Comparison of ENCODE assay signal across 8 cellular contexts in the genomic region with DNA sequence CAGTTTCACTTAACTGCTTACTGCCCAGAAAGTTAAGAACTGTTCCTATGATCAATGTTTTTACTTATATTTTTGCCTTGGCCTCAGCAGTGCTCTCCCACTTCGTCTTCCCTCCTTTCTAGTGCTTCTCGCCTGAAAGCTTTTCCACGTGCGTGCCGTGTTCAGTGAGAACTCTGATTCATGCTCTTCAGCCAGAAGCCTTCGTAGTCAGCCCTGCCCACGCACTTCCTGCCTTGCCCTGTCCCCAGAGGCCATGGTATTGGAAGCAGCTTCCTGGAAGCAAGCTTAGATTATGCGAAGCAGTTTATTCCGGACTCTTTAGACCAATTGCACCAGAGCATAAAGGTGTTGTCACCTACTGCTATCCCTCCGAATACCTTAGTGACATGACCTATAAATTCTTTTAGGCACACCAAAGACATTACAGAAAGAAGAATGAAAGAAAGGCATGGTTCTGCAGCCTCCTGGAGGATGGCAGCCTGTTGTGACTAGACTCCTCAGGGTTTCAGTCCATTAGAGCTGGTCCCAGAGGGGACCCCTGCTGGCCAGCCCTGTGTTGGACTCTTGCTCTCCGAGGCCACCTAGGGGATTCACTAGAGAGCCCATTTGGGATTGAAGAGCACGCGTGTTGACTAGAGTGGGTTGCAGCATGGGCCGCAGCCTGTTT.
DNase-seq lines count a peak whose midpoint lies in the region; ATAC-seq and TF ChIP-seq lines count a peak whose summit lies in the region.

No MANE protein-coding gene starts in this region.

- H3K27me3 ChIP-seq in Peyer's patch = no peaks in the 10 kb centered on the region
- no peaks in the 10 kb centered on the region for H3K27me3 ChIP-seq in gastrocnemius medialis
- no peaks in the 10 kb centered on the region for H3K27me3 ChIP-seq in esophagus muscularis mucosa
- H3K27me3 ChIP-seq in transverse colon = no peaks in the 10 kb centered on the region

- peaks cover 0 to 7% (median 0%) of the 10 kb centered on the region in 4 donors for H3K4me1 ChIP-seq in Peyer's patch
- H3K4me1 ChIP-seq in gastrocnemius medialis = peaks cover 30 to 47% of the 10 kb centered on the region in 2 donors
- peaks cover 12 to 27% (median 19%) of the 10 kb centered on the region in 4 donors for H3K4me1 ChIP-seq in esophagus muscularis mucosa
- peaks cover 0 to 10% (median 0%) of the 10 kb centered on the region in 4 donors for H3K4me1 ChIP-seq in transverse colon

- in situ Hi-C loops in gastrocnemius medialis (cut with MboI; ENCODE audit: low sequenced_read_pairs in 4 of 4) (no loop called here), transverse colon (cut with MboI; ENCODE audit: low pct_ligation_motif_present in 1 of 4, low pct_unique_long_range_greater_than_20kb in 1 of 4, low sequenced_read_pairs in 3 of 4) (no loop called here)

- peak overlapping the region; percentile 10 for H3K4me3 Mint-ChIP-seq in activated T-helper 2 cell treated with anti-CD3 and anti-CD28 coated beads, Interferon-gamma antibody, Interleukin-2, Interleukin-4, amounts not matched to agents 10 μg/mL and 5 μg/mL and 100 μg/mL, durations not matched to agents 14 hours and 24 hours and 36 hours (ENCODE audit: low read depth)
- peak overlapping the region; percentile 17 for H3K4me3 Mint-ChIP-seq in glutamatergic neuron (ENCODE audit: unreplicated experiment)

- intact Hi-C loops in activated T-helper 2 cell treated with anti-CD3 and anti-CD28 coated beads, Interferon-gamma antibody, Interleukin-2, Interleukin-4, amounts not matched to agents 10 μg/mL and 5 μg/mL and 100 μg/mL, durations not matched to agents 14 hours and 24 hours and 36 hours (cut with micrococcal nuclease) = loop anchor here (1.0 to 5.0 kb wide), 4 partner anchors 15 to 227 kb away; no protein-coding TSS in a partner anchor
- intact Hi-C loops in gastrocnemius medialis (cut with DNase I; ENCODE audit: low total_unique reads) (loop anchor here (1.0 to 2.0 kb wide), 3 partner anchors 101 to 209 kb away; no protein-coding TSS in a partner anchor), esophagus muscularis mucosa (cut with DNase I) (no loop called here), transverse colon (cut with DNase I; ENCODE audit: low total_unique reads) (no loop called here)

- H3K4me3 ChIP-seq in Peyer's patch = no peak overlapping the region
- peak overlapping the region in 1 of 4 donors; percentile 3 for H3K4me3 ChIP-seq in gastrocnemius medialis
- peak overlapping the region in 1 of 4 donors; percentile 4 for H3K4me3 ChIP-seq in esophagus muscularis mucosa
- no peak overlapping the region for H3K4me3 ChIP-seq in transverse colon

- DNase-seq in NOMO-1 treated with DMSO at 0.1 percent for 48 hours (lab: John Stamatoyannopoulos, UW; ENCODE audit: unreplicated experiment) (peak; percentile 11), NOMO-1 treated with dmso at 0.1 percent for 144 hours (lab: John Stamatoyannopoulos, UW; ENCODE audit: unreplicated experiment) (no peak), Peyer's patch (peak in 2 of 3 donors; percentile 30 to 62), glutamatergic neuron (peak; percentile 65), gastrocnemius medialis (peak; percentile 22 to 48), esophagus muscularis mucosa (ENCODE audit: extremely low spot score) (no peak), transverse colon (no peak)
- peak; percentile 53 for DNase-seq in activated T-helper 2 cell treated with anti-CD3 and anti-CD28 coated beads, Interferon-gamma antibody, Interleukin-2, Interleukin-4, amounts not matched to agents 10 μg/mL and 5 μg/mL and 100 μg/mL, durations not matched to agents 14 hours and 24 hours and 36 hours (ENCODE audit: low spot score)

- H3K27ac Mint-ChIP-seq in activated T-helper 2 cell treated with anti-CD3 and anti-CD28 coated beads, Interferon-gamma antibody, Interleukin-2, Interleukin-4, amounts not matched to agents 10 μg/mL and 5 μg/mL and 100 μg/mL, durations not matched to agents 14 hours and 24 hours and 36 hours = peak overlapping the region; percentile 88
- peak overlapping the region; percentile 23 for H3K27ac Mint-ChIP-seq in glutamatergic neuron (ENCODE audit: unreplicated experiment)

- H3K36me3 ChIP-seq in Peyer's patch = no peaks in the 10 kb centered on the region
- H3K36me3 ChIP-seq in gastrocnemius medialis = no peaks in the 10 kb centered on the region
- no peaks in the 10 kb centered on the region for H3K36me3 ChIP-seq in esophagus muscularis mucosa
- H3K36me3 ChIP-seq in transverse colon = no peaks in the 10 kb centered on the region

- TF ChIP-seq EP300 in esophagus muscularis mucosa (IDR thresholded peaks at IDR 0.05) = no peak
- no peak for TF ChIP-seq EP300 in transverse colon (IDR thresholded peaks at IDR 0.05; ENCODE audit: low read depth)

- H3K9me3 Mint-ChIP-seq in activated T-helper 2 cell treated with anti-CD3 and anti-CD28 coated beads, Interferon-gamma antibody, Interleukin-2, Interleukin-4, amounts not matched to agents 10 μg/mL and 5 μg/mL and 100 μg/mL, durations not matched to agents 14 hours and 24 hours and 36 hours = peaks cover 8% of the 10 kb centered on the region
- H3K9me3 Mint-ChIP-seq in glutamatergic neuron (ENCODE audit: unreplicated experiment) = peaks cover 12% of the 10 kb centered on the region

- 72% methylated on average over 14 of the region's 14 CpGs for WGBS in esophagus muscularis mucosa
- 60 to 77% methylated on average over 3 to 13 of the region's 14 CpGs for WGBS in transverse colon (ENCODE audit: low coverage in 1 of 2), 2 donors

- no peaks in the 10 kb centered on the region for H3K27me3 Mint-ChIP-seq in activated T-helper 2 cell treated with anti-CD3 and anti-CD28 coated beads, Interferon-gamma antibody, Interleukin-2, Interleukin-4, amounts not matched to agents 10 μg/mL and 5 μg/mL and 100 μg/mL, durations not matched to agents 14 hours and 24 hours and 36 hours (ENCODE audit: low read depth)
- peaks cover 9% of the 10 kb centered on the region for H3K27me3 Mint-ChIP-seq in glutamatergic neuron (ENCODE audit: unreplicated experiment)

- peak overlapping the region in 1 of 4 donors; percentile 18 for H3K27ac ChIP-seq in Peyer's patch
- H3K27ac ChIP-seq in gastrocnemius medialis = peak overlapping the region; percentile 56 to 78 (median 62)
- H3K27ac ChIP-seq in esophagus muscularis mucosa (replicated peaks in 1 of 4) = peak overlapping the region in 2 of 4 donors; percentile 36
- no peak overlapping the region for H3K27ac ChIP-seq in transverse colon

- TF ChIP-seq POLR2A in Peyer's patch (IDR thresholded peaks at IDR 0.05) (no peak), gastrocnemius medialis (IDR thresholded peaks at IDR 0.05) (no peak), esophagus muscularis mucosa (IDR thresholded peaks at IDR 0.05; ENCODE audit: low read depth) (no peak), transverse colon (IDR thresholded peaks at IDR 0.05) (no peak)

- peak; percentile 29 to 43 for ATAC-seq in gastrocnemius medialis

- H3K9me3 ChIP-seq in Peyer's patch = no peaks in the 10 kb centered on the region
- no peaks in the 10 kb centered on the region for H3K9me3 ChIP-seq in gastrocnemius medialis
- H3K9me3 ChIP-seq in esophagus muscularis mucosa = no peaks in the 10 kb centered on the region
- no peaks in the 10 kb centered on the region for H3K9me3 ChIP-seq in transverse colon

- peaks cover 46% of the 10 kb centered on the region for H3K36me3 Mint-ChIP-seq in activated T-helper 2 cell treated with anti-CD3 and anti-CD28 coated beads, Interferon-gamma antibody, Interleukin-2, Interleukin-4, amounts not matched to agents 10 μg/mL and 5 μg/mL and 100 μg/mL, durations not matched to agents 14 hours and 24 hours and 36 hours (ENCODE audit: low read depth)
- H3K36me3 Mint-ChIP-seq in glutamatergic neuron (ENCODE audit: unreplicated experiment) = peaks cover 11% of the 10 kb centered on the region

- H3K4me1 Mint-ChIP-seq in activated T-helper 2 cell treated with anti-CD3 and anti-CD28 coated beads, Interferon-gamma antibody, Interleukin-2, Interleukin-4, amounts not matched to agents 10 μg/mL and 5 μg/mL and 100 μg/mL, durations not matched to agents 14 hours and 24 hours and 36 hours (ENCODE audit: low read depth) = peaks cover 63% of the 10 kb centered on the region
- peaks cover 18% of the 10 kb centered on the region for H3K4me1 Mint-ChIP-seq in glutamatergic neuron (ENCODE audit: low read depth, unreplicated experiment)

- TF ChIP-seq CTCF in Peyer's patch (IDR thresholded peaks at IDR 0.05) (peak in 2 of 6 experiments; percentile 29), glutamatergic neuron (IDR thresholded peaks at IDR 0.05; ENCODE audit: partially characterized antibody, unreplicated experiment) (peak; percentile 50), gastrocnemius medialis (IDR thresholded peaks at IDR 0.05 in 4 of 5, conservative IDR thresholded peaks at IDR 0.05 in 1 of 5) (peak in 4 of 5 experiments; percentile 26 to 48 (median 38)), esophagus muscularis mucosa (IDR thresholded peaks at IDR 0.05) (peak in 1 of 3 experiments; percentile 18), transverse colon (IDR thresholded peaks at IDR 0.05) (peak in 2 of 5 experiments; percentile 14 to 21)

Comparison
In these comparisons a context has a peak if more than half of its experiments do, and no peak if none do; other contexts are left out.
1. DNase-seq: peak in NOMO-1 treated with DMSO at 0.1 percent for 48 hours (single experiment), Peyer's patch (2 of 3), activated T-helper 2 cell treated with anti-CD3 and anti-CD28 coated beads, Interferon-gamma antibody, Interleukin-2, Interleukin-4, amounts not matched to agents 10 μg/mL and 5 μg/mL and 100 μg/mL, durations not matched to agents 14 hours and 24 hours and 36 hours (single experiment), glutamatergic neuron (single experiment) and gastrocnemius medialis (2 of 2); none in NOMO-1 treated with dmso at 0.1 percent for 144 hours (single experiment), esophagus muscularis mucosa (single experiment) and transverse colon (single experiment).
2. H3K27ac ChIP-seq: peak in gastrocnemius medialis (4 of 4); none in transverse colon (0 of 4).
3. intact Hi-C loops: an anchor here in activated T-helper 2 cell treated with anti-CD3 and anti-CD28 coated beads, Interferon-gamma antibody, Interleukin-2, Interleukin-4, amounts not matched to agents 10 μg/mL and 5 μg/mL and 100 μg/mL, durations not matched to agents 14 hours and 24 hours and 36 hours (1.0 to 5.0 kb wide) and gastrocnemius medialis (1.0 to 2.0 kb wide); none called in esophagus muscularis mucosa and transverse colon.